Comparison of ENCODE assay signal across 28 cellular contexts in the genomic region with DNA sequence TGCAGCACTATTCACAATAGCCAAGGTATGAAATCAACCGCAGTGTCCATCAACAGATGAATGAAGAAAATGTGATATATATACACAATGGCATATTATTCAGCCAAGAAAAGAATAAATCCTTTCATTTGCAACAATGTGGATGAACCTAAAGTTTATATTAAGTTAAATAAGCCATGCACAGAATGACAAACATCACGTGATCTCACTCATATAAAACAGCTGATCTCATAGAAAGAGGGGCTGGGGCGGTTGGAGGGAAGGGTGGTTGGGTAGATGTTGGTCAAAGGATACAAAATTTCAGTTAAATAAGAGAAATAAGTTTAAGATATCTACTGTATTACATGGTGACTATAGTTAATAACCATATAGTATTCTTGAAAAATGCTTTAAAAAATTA.
"Had no signal": no experiment of that assay in that cellular context is flagged by ENCODE, and none has a peak within 500 bp of the region (broad histone marks: within the 10 kb centered on the region; RNA-seq: fewer than 3 reads in every experiment).

No MANE protein-coding gene starts in this region.

- H2AFZ ChIP-seq: neural progenitor cell, parathyroid adenoma had no signal

- H3K4me1 ChIP-seq: parathyroid adenoma, psoas muscle, suprapubic skin, testis, upper lobe of right lung, uterus had no signal

- DNase-seq: natural killer cell; occipital lobe; ovary; posterior cingulate gyrus; psoas muscle; right cardiac atrium; spleen; stimulated activated CD4-positive, alpha-beta T cell treated with anti-CD3 and anti-CD28 coated beads, Interleukin-12 subunit alpha, Interleukin-12 subunit beta, amount 100 ng/mL, for 4 hours; stimulated activated CD4-positive, alpha-beta T cell treated with anti-CD3 and anti-CD28 coated beads, Interleukin-1b, Interleukin-23, amount 100 ng/mL, for 48 hours; stimulated activated CD4-positive, alpha-beta T cell treated with anti-CD3 and anti-CD28 coated beads, Interleukin-4, amount 100 ng/mL, for 1 hour; stimulated activated CD4-positive, alpha-beta T cell treated with anti-CD3 and anti-CD28 coated beads, Interleukin-4, amount 100 ng/mL, for 4 hours; stimulated activated CD8-positive, alpha-beta memory T cell treated with anti-CD3 and anti-CD28 coated beads, Interleukin-4, amount 100 ng/mL, for 48 hours; stimulated activated naive CD4-positive, alpha-beta T cell; stimulated activated naive CD8-positive, alpha-beta T cell treated with anti-CD3 and anti-CD28 coated beads, Interleukin-15, amount 100 ng/mL, for 72 hours; stimulated activated naive CD8-positive, alpha-beta T cell treated with anti-CD3 and anti-CD28 coated beads, Interleukin-15, Interleukin-2, amounts not matched to agents 100 U/mL and 50 U/mL, for 24 hours; substantia nigra; testis; tibial artery; transverse colon; upper lobe of right lung; uterus had no signal

- H3K79me2 ChIP-seq: parathyroid adenoma had no signal

- ATAC-seq: natural killer cell; psoas muscle; right cardiac atrium; sciatic nerve; stimulated activated memory B cell treated with anti-CD40 and anti-IgM and Interleukin-4, amounts not matched to agents 10 μg/mL and 1 μg/mL and 100 μg/mL, for 72 hours; stimulated activated naive CD8-positive, alpha-beta T cell treated with anti-CD3 and anti-CD28 coated beads, Interleukin-15, amount 100 ng/mL, for 72 hours; stimulated activated naive CD8-positive, alpha-beta T cell treated with anti-CD3 and anti-CD28 coated beads, Interleukin-15, Interleukin-2, amounts not matched to agents 100 U/mL and 50 U/mL, for 24 hours; upper lobe of right lung had no signal

- H3K36me3 ChIP-seq: neural progenitor cell, ovary, spleen, suprapubic skin, tibial artery, transverse colon, upper lobe of right lung, uterus had no signal

- H3K27me3 ChIP-seq: ovary, spleen, suprapubic skin, testis, tibial artery, transverse colon, upper lobe of right lung, uterus had no signal

- H3K4me3 ChIP-seq: neural progenitor cell, ovary, psoas muscle, skin epidermis, smooth muscle cell, spleen, suprapubic skin, testis, tibial artery, transverse colon, upper lobe of right lung, uterus had no signal

- H3K9ac ChIP-seq: neural progenitor cell, parathyroid adenoma had no signal

- H3K9me3 ChIP-seq: ovary, psoas muscle, spleen, suprapubic skin, testis, tibial artery, transverse colon, upper lobe of right lung, uterus had no signal

- H3K27ac ChIP-seq: neural progenitor cell, ovary, parathyroid adenoma, psoas muscle, skin epidermis, spleen, suprapubic skin, testis, tibial artery, transverse colon, upper lobe of right lung, uterus had no signal

- H3K4me2 ChIP-seq: neural progenitor cell, smooth muscle cell had no signal
